ENCODE assay signal across 25 cellular contexts in the genomic region with DNA sequence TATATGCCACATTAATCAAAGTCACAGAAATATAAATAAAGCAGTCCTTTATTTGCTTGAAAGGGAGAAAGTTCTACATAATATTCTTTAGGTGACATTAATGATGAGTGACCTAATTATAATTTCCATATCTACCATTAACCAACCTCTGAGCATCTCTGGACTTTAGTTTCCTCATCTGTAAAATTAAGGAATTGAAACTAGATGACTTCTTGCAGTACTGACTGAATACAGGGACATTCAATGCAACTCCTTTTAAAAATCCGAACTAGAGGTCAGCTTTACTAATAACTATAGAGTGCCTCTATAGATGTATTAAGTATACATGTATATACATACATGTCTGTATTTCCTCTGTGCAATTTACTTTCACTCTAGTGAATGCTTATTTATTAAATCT. TPM values are rescaled to one million over a fixed set of nuclear protein-coding genes. Genes with fewer than 3 reads are reported as not detected.
DNase-seq lines count a peak whose midpoint lies in the region; ATAC-seq, FAIRE-seq and TF ChIP-seq lines count a peak whose summit lies in the region.
"Had no signal": no experiment of that assay in that cellular context is flagged by ENCODE, and none has a peak within 500 bp of the region (broad histone marks: within the 10 kb centered on the region; RNA-seq: fewer than 3 reads in every experiment).

No MANE protein-coding gene starts in this region.

- ATAC-seq in stimulated activated effector memory CD8-positive, alpha-beta T cell treated with anti-CD3 and anti-CD28 coated beads, Interleukin-12 subunit alpha, Interleukin-12 subunit beta, amount 100 ng/mL, for 72 hours, result no peak
- ATAC-seq: CD8-positive, alpha-beta T cell; SK-N-SH treated with all-trans-retinoic acid at 6 μM for 48 hours; T-helper 17 cell had no signal

- H3K4me3 Mint-ChIP-seq in IgD-negative memory B cell, result peak overlapping the region in 1 of 4 donors; percentile 54
- H3K4me3 Mint-ChIP-seq in neural crest cell, result peak overlapping the region; percentile 77
- H3K4me3 Mint-ChIP-seq in stimulated activated effector memory CD8-positive, alpha-beta T cell treated with anti-CD3 and anti-CD28 coated beads, Interleukin-12 subunit alpha, Interleukin-12 subunit beta, amount 100 ng/mL, for 72 hours, result no peak overlapping the region
- H3K4me3 Mint-ChIP-seq: CD8-positive, alpha-beta T cell; T-helper 17 cell had no signal

- TF ChIP-seq CTCF in neural crest cell (conservative IDR thresholded peaks at IDR 0.05) (no peak), D721Med (IDR thresholded peaks at IDR 0.05; ENCODE audit: insufficient read depth, missing control alignments) (no peak)

- DNase-seq in CD1c-positive myeloid dendritic cell (ENCODE audit: extremely low spot score), result peak; percentile 64
- DNase-seq in NAMALWA (ENCODE audit: low spot score), result peak; percentile 52
- no peak for DNase-seq in neural crest cell (ENCODE audit: low read depth, low spot score)
- DNase-seq in stimulated activated effector memory CD8-positive, alpha-beta T cell treated with anti-CD3 and anti-CD28 coated beads, Interleukin-12 subunit alpha, Interleukin-12 subunit beta, amount 100 ng/mL, for 72 hours (ENCODE audit: low spot score in 2 of 2), result no peak
- no peak for DNase-seq in D721Med (ENCODE audit: insufficient read length, low spot score)
- no peak for DNase-seq in activated naive CD4-positive, alpha-beta T cell (lab: John Stamatoyannopoulos, UW)
- DNase-seq: CD8-positive, alpha-beta T cell; DMS79 treated with DMSO at 0.1 percent for 48 hours; GM23248; H7; KBM-7; MG63; NCI-H2029; NCI-H446 treated with DMSO at 0.1 percent for 48 hours; NCI-H526; NCI-H82; NK-92 treated with Interleukin-12 subunit alpha and Interleukin-12 subunit beta, amount 100 ng/mL, for 24 hours; SJCRH30; T-helper 17 cell had no signal

- FAIRE-seq in D721Med (lab: Jason Lieb, UNC), result no peak
- FAIRE-seq: A204.1, GM18507, HTR-8/SVneo, RCC 7860 had no signal

- H3K27ac Mint-ChIP-seq in IgD-negative memory B cell, result peak overlapping the region in 2 of 3 donors; percentile 67 to 73
- no peak overlapping the region for H3K27ac Mint-ChIP-seq in neural crest cell (ENCODE audit: unreplicated experiment)
- H3K27ac Mint-ChIP-seq in stimulated activated effector memory CD8-positive, alpha-beta T cell treated with anti-CD3 and anti-CD28 coated beads, Interleukin-12 subunit alpha, Interleukin-12 subunit beta, amount 100 ng/mL, for 72 hours, result no peak overlapping the region
- H3K27ac Mint-ChIP-seq: CD8-positive, alpha-beta T cell; T-helper 17 cell had no signal

- H3K4me1 Mint-ChIP-seq in IgD-negative memory B cell (peaks cover 18 to 24% (median 19%) of the 10 kb centered on the region in 3 donors), neural crest cell (peaks cover 30% of the 10 kb centered on the region)
- peaks cover 18% of the 10 kb centered on the region for H3K4me1 Mint-ChIP-seq in stimulated activated effector memory CD8-positive, alpha-beta T cell treated with anti-CD3 and anti-CD28 coated beads, Interleukin-12 subunit alpha, Interleukin-12 subunit beta, amount 100 ng/mL, for 72 hours

- peaks cover 4% of the 10 kb centered on the region for H3K36me3 Mint-ChIP-seq in IgD-negative memory B cell
- H3K36me3 Mint-ChIP-seq in neural crest cell (ENCODE audit: low read depth), result peaks cover 28% of the 10 kb centered on the region
- H3K36me3 Mint-ChIP-seq in stimulated activated effector memory CD8-positive, alpha-beta T cell treated with anti-CD3 and anti-CD28 coated beads, Interleukin-12 subunit alpha, Interleukin-12 subunit beta, amount 100 ng/mL, for 72 hours, result peaks cover 68% of the 10 kb centered on the region

- H3K9me3 Mint-ChIP-seq in IgD-negative memory B cell (peaks cover 0 to 5% (median 0%) of the 10 kb centered on the region in 3 donors), neural crest cell (peaks cover 4% of the 10 kb centered on the region)
- no peaks in the 10 kb centered on the region for H3K9me3 Mint-ChIP-seq in stimulated activated effector memory CD8-positive, alpha-beta T cell treated with anti-CD3 and anti-CD28 coated beads, Interleukin-12 subunit alpha, Interleukin-12 subunit beta, amount 100 ng/mL, for 72 hours
- H3K9me3 Mint-ChIP-seq: CD8-positive, alpha-beta T cell had no signal

- H3K27me3 Mint-ChIP-seq in IgD-negative memory B cell (peaks cover 3% of the 10 kb centered on the region), neural crest cell (ENCODE audit: low read depth) (peaks cover 15% of the 10 kb centered on the region)
- H3K27me3 Mint-ChIP-seq: T-helper 17 cell had no signal

RNA-seq across cellular contexts. Expression of gene FMC1, which starts 3.9 kb away (rescaled TPM):
- 61.6 TPM for polyA plus RNA-seq in IgD-negative memory B cell
- total RNA-seq in neural crest cell, result 18.3 and 24.8 TPM in 2 replicates

RNA-seq across cellular contexts. Expression of gene LUC7L2, which starts 14.7 kb away (rescaled TPM):
- 50.9 TPM for polyA plus RNA-seq in IgD-negative memory B cell
- 102 and 107 TPM in 2 replicates for total RNA-seq in neural crest cell

Comparison
In these comparisons a context has a peak if more than half of its experiments do, and no peak if none do; other contexts are left out.
1. DNase-seq: peak in CD1c-positive myeloid dendritic cell (single experiment) and NAMALWA (single experiment); none in neural crest cell (single experiment), stimulated activated effector memory CD8-positive, alpha-beta T cell treated with anti-CD3 and anti-CD28 coated beads, Interleukin-12 subunit alpha, Interleukin-12 subunit beta, amount 100 ng/mL, for 72 hours (0 of 2), D721Med (single experiment) and activated naive CD4-positive, alpha-beta T cell (0 of 4).
2. H3K27ac Mint-ChIP-seq: peak in IgD-negative memory B cell (2 of 3); none in neural crest cell (single experiment) and stimulated activated effector memory CD8-positive, alpha-beta T cell treated with anti-CD3 and anti-CD28 coated beads, Interleukin-12 subunit alpha, Interleukin-12 subunit beta, amount 100 ng/mL, for 72 hours (single experiment).